Comparison of ENCODE assay signal across 8 cellular contexts in the genomic region with DNA sequence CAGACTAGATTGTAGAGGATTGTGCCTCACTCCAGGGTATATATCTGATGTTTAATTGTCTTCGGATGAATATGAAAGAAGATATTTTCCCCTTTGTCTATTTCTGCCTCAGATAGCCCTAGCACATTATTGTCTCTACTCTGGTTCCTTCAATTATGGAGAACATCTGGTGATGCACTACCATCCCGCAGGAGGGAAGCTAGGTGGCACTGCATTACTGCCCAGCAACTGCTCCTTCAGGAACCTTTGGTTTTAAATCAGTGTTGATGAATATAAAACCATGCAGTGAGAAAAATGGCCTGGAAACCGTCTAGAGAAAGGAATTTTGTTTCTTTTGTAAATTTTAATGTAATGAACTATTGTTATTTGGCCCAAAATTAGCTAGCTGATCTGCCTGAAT.
DNase-seq lines count a peak whose midpoint lies in the region; TF ChIP-seq lines count a peak whose summit lies in the region.

No MANE protein-coding gene starts in this region.

- peak; percentile 29 for DNase-seq in activated naive CD4-positive, alpha-beta T cell treated with anti-CD3 and anti-CD28 coated beads, Interleukin-2, amount 10 ng/mL, durations not matched to agents 7 days and 5 days
- DNase-seq in activated naive CD4-positive, alpha-beta T cell (lab: John Stamatoyannopoulos, UW), result no peak
- peak; percentile 12 for DNase-seq in RPMI8226
- peak; percentile 77 for DNase-seq in glomerular visceral epithelial cell (ENCODE audit: extremely low spot score)
- DNase-seq in stomach, result peak; percentile 47
- no peak for DNase-seq in activated T-helper 2 cell treated with anti-CD3 and anti-CD28 coated beads, Interferon-gamma antibody, Interleukin-2, Interleukin-4, amounts not matched to agents 10 μg/mL and 5 μg/mL and 100 μg/mL, durations not matched to agents 14 hours and 24 hours and 36 hours (ENCODE audit: low spot score)
- no peak for DNase-seq in islet precursor cell
- DNase-seq in NCI-H2227 treated with DMSO at 0.1 percent for 48 hours (lab: John Stamatoyannopoulos, UW), result no peak

- 28 to 34% (median 30%) methylated on average over 3 of the region's 3 CpGs for WGBS in stomach, 5 donors

- no peaks in the 10 kb centered on the region for H3K36me3 ChIP-seq in stomach

- intact Hi-C loops in stomach (cut with DNase I; ENCODE audit: low total_unique reads), result loop anchor here (5.0 kb wide), 1 partner anchor 256 kb away; no protein-coding TSS in a partner anchor
- intact Hi-C loops in activated T-helper 2 cell treated with anti-CD3 and anti-CD28 coated beads, Interferon-gamma antibody, Interleukin-2, Interleukin-4, amounts not matched to agents 10 μg/mL and 5 μg/mL and 100 μg/mL, durations not matched to agents 14 hours and 24 hours and 36 hours (cut with micrococcal nuclease), result loop anchor here (5.0 kb wide), 1 partner anchor 261 kb away; no protein-coding TSS in a partner anchor

- peaks cover 19% of the 10 kb centered on the region for H3K27me3 Mint-ChIP-seq in activated naive CD4-positive, alpha-beta T cell treated with anti-CD3 and anti-CD28 coated beads, Interleukin-2, amount 10 ng/mL, durations not matched to agents 7 days and 5 days
- H3K27me3 Mint-ChIP-seq in activated T-helper 2 cell treated with anti-CD3 and anti-CD28 coated beads, Interferon-gamma antibody, Interleukin-2, Interleukin-4, amounts not matched to agents 10 μg/mL and 5 μg/mL and 100 μg/mL, durations not matched to agents 14 hours and 24 hours and 36 hours (ENCODE audit: low read depth), result peaks cover 8% of the 10 kb centered on the region

- no peak for TF ChIP-seq POLR2A in stomach (IDR thresholded peaks at IDR 0.05)

- no peak for TF ChIP-seq EP300 in stomach (IDR thresholded peaks at IDR 0.05)

- CTCF ChIA-PET in activated naive CD4-positive, alpha-beta T cell treated with anti-CD3 and anti-CD28 coated beads, Interleukin-2, amount 10 ng/mL, durations not matched to agents 7 days and 5 days (lab: Charles Lee), result interaction anchor here (0.6 to 1.4 kb wide), 4 partner anchors 257 to 267 kb away, joined by 3 to 5 read pairs (median 3); no protein-coding TSS in a partner anchor

- no peaks in the 10 kb centered on the region for H3K4me1 Mint-ChIP-seq in activated naive CD4-positive, alpha-beta T cell treated with anti-CD3 and anti-CD28 coated beads, Interleukin-2, amount 10 ng/mL, durations not matched to agents 7 days and 5 days
- H3K4me1 Mint-ChIP-seq in activated T-helper 2 cell treated with anti-CD3 and anti-CD28 coated beads, Interferon-gamma antibody, Interleukin-2, Interleukin-4, amounts not matched to agents 10 μg/mL and 5 μg/mL and 100 μg/mL, durations not matched to agents 14 hours and 24 hours and 36 hours (ENCODE audit: low read depth), result no peaks in the 10 kb centered on the region

- H3K9me3 Mint-ChIP-seq in activated naive CD4-positive, alpha-beta T cell treated with anti-CD3 and anti-CD28 coated beads, Interleukin-2, amount 10 ng/mL, durations not matched to agents 7 days and 5 days, result peaks cover 11% of the 10 kb centered on the region
- peaks cover 7% of the 10 kb centered on the region for H3K9me3 Mint-ChIP-seq in activated T-helper 2 cell treated with anti-CD3 and anti-CD28 coated beads, Interferon-gamma antibody, Interleukin-2, Interleukin-4, amounts not matched to agents 10 μg/mL and 5 μg/mL and 100 μg/mL, durations not matched to agents 14 hours and 24 hours and 36 hours

- peak in 5 of 7 experiments; percentile 32 to 71 (median 54) for TF ChIP-seq CTCF in stomach (IDR thresholded peaks at IDR 0.05)

- H3K4me3 Mint-ChIP-seq in activated naive CD4-positive, alpha-beta T cell treated with anti-CD3 and anti-CD28 coated beads, Interleukin-2, amount 10 ng/mL, durations not matched to agents 7 days and 5 days, result no peak overlapping the region
- H3K4me3 Mint-ChIP-seq in activated T-helper 2 cell treated with anti-CD3 and anti-CD28 coated beads, Interferon-gamma antibody, Interleukin-2, Interleukin-4, amounts not matched to agents 10 μg/mL and 5 μg/mL and 100 μg/mL, durations not matched to agents 14 hours and 24 hours and 36 hours (ENCODE audit: low read depth), result no peak overlapping the region

- H3K27ac ChIP-seq in stomach, result no peak overlapping the region

- H3K4me3 ChIP-seq in stomach, result no peak overlapping the region

- no peak overlapping the region for H3K27ac Mint-ChIP-seq in activated naive CD4-positive, alpha-beta T cell treated with anti-CD3 and anti-CD28 coated beads, Interleukin-2, amount 10 ng/mL, durations not matched to agents 7 days and 5 days
- no peak overlapping the region for H3K27ac Mint-ChIP-seq in activated T-helper 2 cell treated with anti-CD3 and anti-CD28 coated beads, Interferon-gamma antibody, Interleukin-2, Interleukin-4, amounts not matched to agents 10 μg/mL and 5 μg/mL and 100 μg/mL, durations not matched to agents 14 hours and 24 hours and 36 hours

- peaks cover 0 to 12% (median 6%) of the 10 kb centered on the region in 4 donors for H3K9me3 ChIP-seq in stomach

- H3K27me3 ChIP-seq in stomach, result no peaks in the 10 kb centered on the region

- H3K36me3 Mint-ChIP-seq in activated naive CD4-positive, alpha-beta T cell treated with anti-CD3 and anti-CD28 coated beads, Interleukin-2, amount 10 ng/mL, durations not matched to agents 7 days and 5 days, result no peaks in the 10 kb centered on the region
- H3K36me3 Mint-ChIP-seq in activated T-helper 2 cell treated with anti-CD3 and anti-CD28 coated beads, Interferon-gamma antibody, Interleukin-2, Interleukin-4, amounts not matched to agents 10 μg/mL and 5 μg/mL and 100 μg/mL, durations not matched to agents 14 hours and 24 hours and 36 hours (ENCODE audit: low read depth), result no peaks in the 10 kb centered on the region

- H3K4me1 ChIP-seq in stomach, result no peaks in the 10 kb centered on the region

Comparison
In these comparisons a context has a peak if more than half of its experiments do, and no peak if none do; other contexts are left out.
1. DNase-seq: peak in activated naive CD4-positive, alpha-beta T cell treated with anti-CD3 and anti-CD28 coated beads, Interleukin-2, amount 10 ng/mL, durations not matched to agents 7 days and 5 days (single experiment), RPMI8226 (single experiment), glomerular visceral epithelial cell (single experiment) and stomach (single experiment); none in activated naive CD4-positive, alpha-beta T cell (0 of 4), activated T-helper 2 cell treated with anti-CD3 and anti-CD28 coated beads, Interferon-gamma antibody, Interleukin-2, Interleukin-4, amounts not matched to agents 10 μg/mL and 5 μg/mL and 100 μg/mL, durations not matched to agents 14 hours and 24 hours and 36 hours (single experiment), islet precursor cell (single experiment) and NCI-H2227 treated with DMSO at 0.1 percent for 48 hours (single experiment).